In genomic region chr6:124590001-124590400, GRCh38 we compare ENCODE assay signal across 18 cellular contexts.
"Had no signal": no experiment of that assay in that cellular context is flagged by ENCODE, and none has a peak within 500 bp of the region (broad histone marks: within the 10 kb centered on the region; RNA-seq: fewer than 3 reads in every experiment).

No MANE protein-coding gene starts in this region.

- DNase-seq: activated CD4-positive, alpha-beta T cell treated with anti-CD3 and anti-CD28 coated beads for 1 hour; activated CD4-positive, alpha-beta T cell treated with anti-CD3 and anti-CD28 coated beads, Interleukin-2, amount 10 ng/mL, durations not matched to agents 7 days and 5 days; activated CD8-positive, alpha-beta T cell treated with anti-CD3 and anti-CD28 coated beads for 36 hours; activated gamma-delta T cell treated with Interleukin-2 at 50 U/mL for 16 hours; activated naive CD8-positive, alpha-beta T cell treated with anti-CD3 and anti-CD28 coated beads, Interleukin-2, amount 50 U/mL, for 24 hours; activated T-cell treated with anti-CD3 and anti-CD28 coated beads, Interleukin-2, amount 50 U/mL, for 4 hours; dermis blood vessel endothelial cell; effector CD4-positive, alpha-beta T cell; kidney; mucosa of descending colon; posterior cingulate gyrus; right lobe of liver; stimulated activated CD4-positive, alpha-beta T cell treated with anti-CD3 and anti-CD28 coated beads, Interleukin-2, amount 100 ng/mL, for 48 hours; stimulated activated naive CD4-positive, alpha-beta T cell treated with Interleukin-2 at 50 U/mL for 16 hours; T-helper 2 cell had no signal

- H3K4me3 ChIP-seq: gastroesophageal sphincter, hepatocyte, mucosa of descending colon, right lobe of liver, tibial nerve had no signal
